ENCODE assay signal across 12 cellular contexts in the genomic region with DNA sequence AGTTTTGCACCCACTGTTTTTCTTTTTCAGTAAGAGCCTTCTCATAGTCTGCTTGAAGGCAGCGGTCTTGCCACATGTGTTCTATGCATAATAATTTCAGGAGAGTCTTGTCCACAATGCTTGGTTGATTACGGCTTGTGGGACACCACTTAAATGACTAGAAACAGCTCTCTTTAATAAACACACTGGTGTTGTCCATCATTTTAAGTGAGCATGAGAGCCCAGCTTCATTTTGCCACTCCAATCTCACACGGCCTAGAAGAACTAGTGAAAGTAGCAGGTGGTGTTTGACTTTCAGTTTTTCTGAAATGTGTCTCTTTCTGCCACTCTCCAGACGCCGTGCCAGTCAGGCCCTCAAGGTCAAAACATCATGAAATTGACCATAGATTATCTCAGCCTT.
DNase-seq lines count a peak whose midpoint lies in the region; ATAC-seq and TF ChIP-seq lines count a peak whose summit lies in the region.
"Had no signal": no experiment of that assay in that cellular context is flagged by ENCODE, and none has a peak within 500 bp of the region (broad histone marks: within the 10 kb centered on the region; RNA-seq: fewer than 3 reads in every experiment).

No MANE protein-coding gene starts in this region.

- no peak overlapping the region for H3K4me3 Mint-ChIP-seq in naive thymus-derived CD4-positive, alpha-beta T cell
- H3K4me3 Mint-ChIP-seq: endodermal cell had no signal

- H3K4me1 ChIP-seq in naive thymus-derived CD4-positive, alpha-beta T cell (ENCODE audit: control insufficient read depth in 2 of 2, insufficient read depth in 2 of 2, low read length in 2 of 2) = peaks cover 0 to 15% of the 10 kb centered on the region in 2 donors
- H3K4me1 ChIP-seq in PC-3 (ENCODE audit: insufficient read depth, low read length) = no peaks in the 10 kb centered on the region

- no peak for DNase-seq in naive thymus-derived CD4-positive, alpha-beta T cell
- DNase-seq in PC-3 (no peak), NCI-H345 treated with DMSO at 0.1 percent for 48 hours (lab: John Stamatoyannopoulos, UW; ENCODE audit: unreplicated experiment) (no peak), NCI-H2171 treated with DMSO at 0.1 percent for 48 hours (lab: John Stamatoyannopoulos, UW) (no peak), left lobe of liver (ENCODE audit: low spot score) (no peak)
- DNase-seq: activated naive CD4-positive, alpha-beta T cell treated with anti-CD3 and anti-CD28 coated beads, Interleukin-2, amount 50 U/mL, for 16 hours; endodermal cell; islet precursor cell; NCI-H2171 had no signal

- POLR2A ChIA-PET in naive thymus-derived CD4-positive, alpha-beta T cell (lab: Charles Lee) = no interaction called here
- POLR2A ChIA-PET in PC-3 (lab: Charles Lee; ENCODE audit: unreplicated experiment) = no interaction called here

- no peaks in the 10 kb centered on the region for H3K9me2 ChIP-seq in PC-3 (replicated peaks; ENCODE audit: low read length)

- H3K36me3 Mint-ChIP-seq in naive thymus-derived CD4-positive, alpha-beta T cell = peaks cover 6 to 36% (median 30%) of the 10 kb centered on the region in 5 donors

- no peaks in the 10 kb centered on the region for H3K27me3 ChIP-seq in naive thymus-derived CD4-positive, alpha-beta T cell (ENCODE audit: control insufficient read depth in 2 of 2, insufficient read depth in 2 of 2, low read length in 2 of 2)
- no peaks in the 10 kb centered on the region for H3K27me3 ChIP-seq in PC-3 (ENCODE audit: low read length)

- ATAC-seq in GM18861 (IDR thresholded peaks at IDR 0.05; ENCODE audit: unreplicated experiment) (peak; percentile 84), GM21737 (IDR thresholded peaks at IDR 0.05; ENCODE audit: unreplicated experiment) (peak; percentile 88), HG03432 (IDR thresholded peaks at IDR 0.05; ENCODE audit: unreplicated experiment) (peak; percentile 85), PC-3 (no peak), left lobe of liver (no peak)
- peak; percentile 12 for ATAC-seq in naive thymus-derived CD4-positive, alpha-beta T cell

- no peak overlapping the region for H3K4me2 ChIP-seq in PC-3 (ENCODE audit: low read length)

- peaks cover 0 to 32% (median 0%) of the 10 kb centered on the region in 7 donors for H3K4me1 Mint-ChIP-seq in naive thymus-derived CD4-positive, alpha-beta T cell
- H3K4me1 Mint-ChIP-seq: endodermal cell had no signal

- CTCF ChIA-PET in naive thymus-derived CD4-positive, alpha-beta T cell (lab: Charles Lee) = no interaction called here
- CTCF ChIA-PET in PC-3 (lab: Charles Lee) = no interaction called here

- no peak overlapping the region for H3K27ac ChIP-seq in naive thymus-derived CD4-positive, alpha-beta T cell (ENCODE audit: low read depth, low read length)
- no peak overlapping the region for H3K27ac ChIP-seq in PC-3 (ENCODE audit: low read length)

- intact Hi-C loops in naive thymus-derived CD4-positive, alpha-beta T cell (cut with micrococcal nuclease) = no loop called here
- intact Hi-C loops in PC-3 (cut with micrococcal nuclease) = no loop called here

- no peaks in the 10 kb centered on the region for H3K79me2 ChIP-seq in PC-3 (ENCODE audit: low read length)

- H3K27me3 Mint-ChIP-seq in naive thymus-derived CD4-positive, alpha-beta T cell = no peaks in the 10 kb centered on the region

- no peak overlapping the region for H3K9ac ChIP-seq in PC-3 (ENCODE audit: low read length)

- no peaks in the 10 kb centered on the region for H4K20me1 ChIP-seq in PC-3 (ENCODE audit: low read length)

- H2AFZ ChIP-seq in PC-3 (ENCODE audit: low read length) = no peak overlapping the region

- H3K9me3 ChIP-seq in naive thymus-derived CD4-positive, alpha-beta T cell (ENCODE audit: control insufficient read depth in 2 of 3, low read length in 3 of 3) = no peaks in the 10 kb centered on the region
- H3K9me3 ChIP-seq in PC-3 (ENCODE audit: low read length) = no peaks in the 10 kb centered on the region

- H3K36me3 ChIP-seq in naive thymus-derived CD4-positive, alpha-beta T cell (ENCODE audit: control insufficient read depth in 2 of 3, insufficient read depth in 3 of 3, low read length in 3 of 3) = no peaks in the 10 kb centered on the region
- no peaks in the 10 kb centered on the region for H3K36me3 ChIP-seq in PC-3 (ENCODE audit: low read depth, low read length)

- H3K9me3 Mint-ChIP-seq in naive thymus-derived CD4-positive, alpha-beta T cell = peaks cover 0 to 9% (median 0%) of the 10 kb centered on the region in 11 donors

- peak overlapping the region in 1 of 9 donors; percentile 23 for H3K27ac Mint-ChIP-seq in naive thymus-derived CD4-positive, alpha-beta T cell
- H3K27ac Mint-ChIP-seq: endodermal cell had no signal

- no peak for TF ChIP-seq CTCF in PC-3 (conservative IDR thresholded peaks at IDR 0.05; ENCODE audit: low read depth, low read length)

- H3K4me3 ChIP-seq in naive thymus-derived CD4-positive, alpha-beta T cell (ENCODE audit: low read length) = no peak overlapping the region
- H3K4me3 ChIP-seq in PC-3 (ENCODE audit: low read length) = no peak overlapping the region

- no peaks in the 10 kb centered on the region for H3F3A ChIP-seq in PC-3 (ENCODE audit: low read length, unreplicated experiment)

- no TSS peak for BruUV-seq in PC-3 (replicated peaks; lab: Mats Ljungman, UMichigan)

Comparison
In these comparisons a context has a peak if more than half of its experiments do, and no peak if none do; other contexts are left out.
1. ATAC-seq: peak in GM18861 (single experiment), GM21737 (single experiment), HG03432 (single experiment) and naive thymus-derived CD4-positive, alpha-beta T cell (single experiment); none in PC-3 (single experiment) and left lobe of liver (single experiment).